In genomic region chr4:7962609-7963508, GRCh38 we compare ENCODE assay signal across 24 cellular contexts. TPM values are rescaled to one million over a fixed set of nuclear protein-coding genes. Genes with fewer than 3 reads are reported as not detected.
A peak's percentile ranks its signal among the peaks of the same experiment; 100 is the strongest.
DNase-seq lines count a peak whose midpoint lies in the region; ATAC-seq, FAIRE-seq and TF ChIP-seq lines count a peak whose summit lies in the region.
"Had no signal": no experiment of that assay in that cellular context is flagged by ENCODE, and none has a peak within 500 bp of the region (broad histone marks: within the 10 kb centered on the region; RNA-seq: fewer than 3 reads in every experiment).

No MANE protein-coding gene starts in this region.

- no peak overlapping the region for H3K4me3 Mint-ChIP-seq in stimulated activated naive CD8-positive, alpha-beta T cell treated with anti-CD3 and anti-CD28 coated beads, Interleukin-15, Interleukin-2, amounts not matched to agents 100 ng/mL and 50 ng/mL, for 24 hours
- H3K4me3 Mint-ChIP-seq in activated T-helper 1 cell treated with anti-CD3 and anti-CD28 coated beads, Interleukin-12 subunit alpha, Interleukin-12 subunit beta, Interleukin-2, Interleukin-4 antibody, amounts not matched to agents 30 ng/mL and 10 ng/mL and 1 ng/mL, durations not matched to agents 14 hours and 24 hours and 36 hours: no peak overlapping the region
- H3K4me3 Mint-ChIP-seq: activated naive CD4-positive, alpha-beta T cell treated with anti-CD3 and anti-CD28 coated beads, Interleukin-2, amount 50 U/mL, for 24 hours; memory B cell had no signal

- FAIRE-seq in keratinocyte (lab: Jason Lieb, UNC): peak; percentile 5
- FAIRE-seq: RCC 7860 had no signal

- no peak overlapping the region for H3K9ac ChIP-seq in keratinocyte (ENCODE audit: control insufficient read depth, extremely low read depth, insufficient read depth, low read length)
- H3K9ac ChIP-seq: SK-N-SH had no signal

- H3K27me3 Mint-ChIP-seq in stimulated activated naive CD8-positive, alpha-beta T cell treated with anti-CD3 and anti-CD28 coated beads, Interleukin-15, Interleukin-2, amounts not matched to agents 100 ng/mL and 50 ng/mL, for 24 hours: peaks cover 14% of the 10 kb centered on the region
- H3K27me3 Mint-ChIP-seq in activated T-helper 1 cell treated with anti-CD3 and anti-CD28 coated beads, Interleukin-12 subunit alpha, Interleukin-12 subunit beta, Interleukin-2, Interleukin-4 antibody, amounts not matched to agents 30 ng/mL and 10 ng/mL and 1 ng/mL, durations not matched to agents 14 hours and 24 hours and 36 hours (ENCODE audit: insufficient read depth): peaks cover 1% of the 10 kb centered on the region
- H3K27me3 Mint-ChIP-seq: activated naive CD4-positive, alpha-beta T cell treated with anti-CD3 and anti-CD28 coated beads, Interleukin-2, amount 50 U/mL, for 24 hours had no signal

- H3K9me1 ChIP-seq in keratinocyte (ENCODE audit: control insufficient read depth, extremely low read depth, insufficient read depth, low read length): no peaks in the 10 kb centered on the region

- peak overlapping the region; percentile 80 for H3K27ac Mint-ChIP-seq in stimulated activated naive CD8-positive, alpha-beta T cell treated with anti-CD3 and anti-CD28 coated beads, Interleukin-15, Interleukin-2, amounts not matched to agents 100 ng/mL and 50 ng/mL, for 24 hours
- H3K27ac Mint-ChIP-seq in activated T-helper 1 cell treated with anti-CD3 and anti-CD28 coated beads, Interleukin-12 subunit alpha, Interleukin-12 subunit beta, Interleukin-2, Interleukin-4 antibody, amounts not matched to agents 30 ng/mL and 10 ng/mL and 1 ng/mL, durations not matched to agents 14 hours and 24 hours and 36 hours: peak overlapping the region; percentile 91
- H3K27ac Mint-ChIP-seq: activated naive CD4-positive, alpha-beta T cell treated with anti-CD3 and anti-CD28 coated beads, Interleukin-2, amount 50 U/mL, for 24 hours; memory B cell; progenitor cell of endocrine pancreas had no signal

- no peak for TF ChIP-seq CTCF in keratinocyte (optimal IDR thresholded peaks at IDR 0.05 in 1 of 3, IDR thresholded peaks at IDR 0.05 in 1 of 3, conservative IDR thresholded peaks at IDR 0.05 in 1 of 3; ENCODE audit: extremely low read depth in 1 of 3, insufficient read depth in 2 of 3, low read length in 3 of 3)

- no peak for ATAC-seq in stimulated activated naive CD8-positive, alpha-beta T cell treated with anti-CD3 and anti-CD28 coated beads, Interleukin-15, Interleukin-2, amounts not matched to agents 100 U/mL and 50 U/mL, for 24 hours
- ATAC-seq: activated CD4-positive, CD25-positive, alpha-beta regulatory T cell treated with anti-CD3 and anti-CD28 coated beads, Interleukin-2, amount 50 U/mL, for 24 hours; gastrocnemius medialis had no signal

- H3K4me1 ChIP-seq in keratinocyte (ENCODE audit: control insufficient read depth, extremely low read depth, insufficient read depth, low read length): peaks cover 33% of the 10 kb centered on the region

- peaks cover 72% of the 10 kb centered on the region for H3K4me1 Mint-ChIP-seq in stimulated activated naive CD8-positive, alpha-beta T cell treated with anti-CD3 and anti-CD28 coated beads, Interleukin-15, Interleukin-2, amounts not matched to agents 100 ng/mL and 50 ng/mL, for 24 hours (ENCODE audit: low read depth)
- H3K4me1 Mint-ChIP-seq in activated T-helper 1 cell treated with anti-CD3 and anti-CD28 coated beads, Interleukin-12 subunit alpha, Interleukin-12 subunit beta, Interleukin-2, Interleukin-4 antibody, amounts not matched to agents 30 ng/mL and 10 ng/mL and 1 ng/mL, durations not matched to agents 14 hours and 24 hours and 36 hours (ENCODE audit: low read depth): peaks cover 66% of the 10 kb centered on the region

- H3K9me3 ChIP-seq in keratinocyte (ENCODE audit: control insufficient read depth, low read depth, low read length): no peaks in the 10 kb centered on the region
- H3K9me3 ChIP-seq: Caco-2, esophagus muscularis mucosa, gastrocnemius medialis, SK-N-SH had no signal

- H3K27me3 ChIP-seq in keratinocyte (ENCODE audit: control insufficient read depth, extremely low read depth, insufficient read depth, low read length): no peaks in the 10 kb centered on the region
- H3K27me3 ChIP-seq: esophagus muscularis mucosa, gastrocnemius medialis had no signal

- H3K27ac ChIP-seq in keratinocyte (ENCODE audit: control insufficient read depth, insufficient read depth, low read length): no peak overlapping the region
- H3K27ac ChIP-seq: gastrocnemius medialis had no signal

- H3K4me3 ChIP-seq in keratinocyte (ENCODE audit: control insufficient read depth in 2 of 3, extremely low read depth in 1 of 3, insufficient read depth in 2 of 3, low read depth in 1 of 3, low read length in 3 of 3): no peak overlapping the region
- H3K4me3 ChIP-seq: esophagus muscularis mucosa, gastrocnemius medialis had no signal

- intact Hi-C loops in activated T-helper 1 cell treated with anti-CD3 and anti-CD28 coated beads, Interleukin-12 subunit alpha, Interleukin-12 subunit beta, Interleukin-2, Interleukin-4 antibody, amounts not matched to agents 30 ng/mL and 10 ng/mL and 1 ng/mL, durations not matched to agents 14 hours and 24 hours and 36 hours (cut with micrococcal nuclease): loop anchor here (5.0 to 10.0 kb wide), 5 partner anchors 206 to 1781 kb away; partner anchors contain the start of gene MRFAP1L1

- dilution Hi-C loops in keratinocyte (cut with MboI; ENCODE audit: extremely low pct_ligation_motif_present, low sequenced_read_pairs): no loop called here

- peaks cover 4% of the 10 kb centered on the region for H3K36me3 Mint-ChIP-seq in stimulated activated naive CD8-positive, alpha-beta T cell treated with anti-CD3 and anti-CD28 coated beads, Interleukin-15, Interleukin-2, amounts not matched to agents 100 ng/mL and 50 ng/mL, for 24 hours (ENCODE audit: low read depth)
- H3K36me3 Mint-ChIP-seq in activated T-helper 1 cell treated with anti-CD3 and anti-CD28 coated beads, Interleukin-12 subunit alpha, Interleukin-12 subunit beta, Interleukin-2, Interleukin-4 antibody, amounts not matched to agents 30 ng/mL and 10 ng/mL and 1 ng/mL, durations not matched to agents 14 hours and 24 hours and 36 hours (ENCODE audit: low read depth): peaks cover 2% of the 10 kb centered on the region
- H3K36me3 Mint-ChIP-seq: activated naive CD4-positive, alpha-beta T cell treated with anti-CD3 and anti-CD28 coated beads, Interleukin-2, amount 50 U/mL, for 24 hours; memory B cell had no signal

- no peak overlapping the region for H2AFZ ChIP-seq in keratinocyte (ENCODE audit: control insufficient read depth, low read length)

- H3K36me3 ChIP-seq in keratinocyte (ENCODE audit: control insufficient read depth in 2 of 2, extremely low read depth in 1 of 2, insufficient read depth in 2 of 2, low read length in 2 of 2): no peaks in the 10 kb centered on the region
- H3K36me3 ChIP-seq: esophagus muscularis mucosa had no signal

- H3K4me2 ChIP-seq in keratinocyte (ENCODE audit: control insufficient read depth, extremely low read depth, insufficient read depth, low read depth, low read length): no peak overlapping the region

- H3K9me3 Mint-ChIP-seq in stimulated activated naive CD8-positive, alpha-beta T cell treated with anti-CD3 and anti-CD28 coated beads, Interleukin-15, Interleukin-2, amounts not matched to agents 100 ng/mL and 50 ng/mL, for 24 hours: no peaks in the 10 kb centered on the region
- no peaks in the 10 kb centered on the region for H3K9me3 Mint-ChIP-seq in activated T-helper 1 cell treated with anti-CD3 and anti-CD28 coated beads, Interleukin-12 subunit alpha, Interleukin-12 subunit beta, Interleukin-2, Interleukin-4 antibody, amounts not matched to agents 30 ng/mL and 10 ng/mL and 1 ng/mL, durations not matched to agents 14 hours and 24 hours and 36 hours
- H3K9me3 Mint-ChIP-seq: activated naive CD4-positive, alpha-beta T cell treated with anti-CD3 and anti-CD28 coated beads, Interleukin-2, amount 50 U/mL, for 24 hours had no signal

- no peaks in the 10 kb centered on the region for H4K20me1 ChIP-seq in keratinocyte (ENCODE audit: control insufficient read depth, extremely low read depth, insufficient read depth, low read length)

- H3K79me2 ChIP-seq in keratinocyte (ENCODE audit: control insufficient read depth, insufficient read depth, low read length): no peaks in the 10 kb centered on the region

- DNase-seq in stimulated activated naive CD8-positive, alpha-beta T cell treated with anti-CD3 and anti-CD28 coated beads, Interleukin-15, Interleukin-2, amounts not matched to agents 100 U/mL and 50 U/mL, for 24 hours: no peak
- no peak for DNase-seq in activated T-helper 1 cell treated with anti-CD3 and anti-CD28 coated beads, Interleukin-12 subunit alpha, Interleukin-12 subunit beta, Interleukin-2, Interleukin-4 antibody, amounts not matched to agents 30 ng/mL and 10 ng/mL and 1 ng/mL, durations not matched to agents 14 hours and 24 hours and 36 hours (ENCODE audit: low spot score)
- no peak for DNase-seq in keratinocyte (ENCODE audit: low read depth, low spot score)
- no peak for DNase-seq in RPMI8226
- no peak for DNase-seq in NCI-H187 treated with DMSO at 0.1 percent for 48 hours (lab: John Stamatoyannopoulos, UW)
- DNase-seq in RKO (ENCODE audit: low spot score): no peak
- DNase-seq: AML-193; Caco-2; effector CD8-positive, alpha-beta T cell; gastrocnemius medialis; H7; NCI-H1092 treated with DMSO at 0.1 percent for 48 hours; NCI-H510A treated with DMSO at 0.1 percent for 48 hours; NK-92 treated with Interleukin-12 subunit alpha and Interleukin-12 subunit beta, amount 100 ng/mL, for 24 hours; SK-N-SH; stimulated activated naive CD4-positive, alpha-beta T cell treated with Interleukin-2 at 50 U/mL for 16 hours; T1000 had no signal

RNA-seq across cellular contexts. Expression of gene AFAP1, which starts 23.2 kb away (rescaled TPM):
- 48.3 and 48.4 TPM in 2 replicates for total RNA-seq in activated T-helper 1 cell treated with anti-CD3 and anti-CD28 coated beads, Interleukin-12 subunit alpha, Interleukin-12 subunit beta, Interleukin-2, Interleukin-4 antibody, amounts not matched to agents 30 ng/mL and 10 ng/mL and 1 ng/mL, durations not matched to agents 14 hours and 24 hours and 36 hours
- polyA plus RNA-seq in keratinocyte: 4.1 to 12.9 TPM (median 7.6 TPM) in 3 replicates
- 3.3 TPM for polyA plus RNA-seq in keratinocyte (2011; ENCODE audit: low read depth)
- 6.7 and 7.2 TPM in 2 replicates for polyA plus RNA-seq in keratinocyte (2011; cell fraction: cytosol; rRNA removed)
- 20.4 and 21.5 TPM in 2 replicates for polyA plus RNA-seq in keratinocyte (2011; cell fraction: nucleus; rRNA removed)
- polyA plus RNA-seq in keratinocyte (2012; ENCODE audit: low replicate concordance): 3.9 and 12.0 TPM in 2 replicates
- polyA minus RNA-seq in keratinocyte: 10.6 to 15.9 TPM (median 14.2 TPM) in 3 replicates
- polyA minus RNA-seq in keratinocyte (2011; cell fraction: cytosol; rRNA and poly(A)+ RNA removed): 7.1 TPM
- polyA minus RNA-seq in keratinocyte (2011; cell fraction: nucleus; rRNA and poly(A)+ RNA removed): 15.4 and 27.9 TPM in 2 replicates
